ENCODE assay signal across 8 cellular contexts in the genomic region with DNA sequence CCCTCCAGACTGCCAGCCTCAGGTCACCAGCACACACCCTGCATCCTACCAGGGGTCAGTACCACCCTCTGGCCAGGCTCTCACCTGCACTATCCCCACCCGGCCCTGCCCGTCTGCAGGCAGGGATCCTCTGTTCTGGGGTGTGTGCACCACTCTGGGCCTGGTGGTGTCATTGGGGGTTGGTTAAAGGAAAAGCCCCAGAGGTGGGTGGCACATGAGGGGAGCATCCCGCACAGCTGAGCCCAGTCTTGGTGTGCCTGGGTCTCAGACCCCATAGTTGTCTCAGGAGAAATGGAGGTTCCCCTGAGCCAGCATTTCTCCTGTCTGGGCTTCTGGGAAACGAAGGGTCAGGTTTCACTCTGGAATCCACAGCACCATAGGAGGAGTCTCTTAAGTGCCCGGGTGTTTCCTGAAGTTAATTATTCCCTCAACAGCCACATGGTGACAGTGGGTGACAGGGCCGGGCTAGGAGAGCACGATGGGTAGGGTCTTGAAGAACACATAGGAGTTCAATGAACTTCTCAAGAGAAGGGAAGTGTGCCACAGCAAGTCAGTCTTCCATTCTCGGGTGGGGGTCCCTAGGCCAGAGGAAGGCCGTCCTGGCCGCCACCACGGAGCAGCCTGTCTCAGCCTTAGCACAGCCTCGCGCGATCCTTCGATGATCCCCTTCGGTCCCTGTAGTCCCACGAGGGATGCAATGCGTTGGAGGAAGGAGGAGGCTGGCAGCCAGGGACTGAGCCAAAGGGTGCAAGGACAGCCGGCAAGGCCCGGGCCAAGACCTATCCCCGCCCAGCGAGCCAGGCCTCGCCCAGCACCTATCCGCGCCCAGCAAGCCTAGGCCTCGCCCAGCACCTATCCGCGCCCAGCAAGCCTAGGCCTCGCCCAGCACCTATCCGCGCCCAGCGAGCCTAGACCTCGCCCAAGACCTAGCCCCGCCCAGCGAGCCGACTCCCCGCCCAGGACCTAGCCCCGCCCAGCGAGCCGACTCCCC. TPM values are rescaled to one million over a fixed set of nuclear protein-coding genes. Genes with fewer than 3 reads are reported as not detected.
DNase-seq lines count a peak whose midpoint lies in the region; ATAC-seq and TF ChIP-seq lines count a peak whose summit lies in the region.

No MANE protein-coding gene starts in this region.

- peaks cover 17% of the 10 kb centered on the region for H3K4me1 Mint-ChIP-seq in glutamatergic neuron (ENCODE audit: low read depth, unreplicated experiment)
- peaks cover 42% of the 10 kb centered on the region for H3K4me1 Mint-ChIP-seq in osteocyte (ENCODE audit: unreplicated experiment)

- H3K36me3 Mint-ChIP-seq in glutamatergic neuron (ENCODE audit: unreplicated experiment) (no peaks in the 10 kb centered on the region), osteocyte (ENCODE audit: unreplicated experiment) (peaks cover 33% of the 10 kb centered on the region)

- H3K4me3 Mint-ChIP-seq in glutamatergic neuron (ENCODE audit: unreplicated experiment): no peak overlapping the region
- peak overlapping the region; percentile 40 for H3K4me3 Mint-ChIP-seq in osteocyte (ENCODE audit: unreplicated experiment)

- H3K27ac ChIP-seq in thymus (ENCODE audit: low read depth): peak overlapping the region; percentile 42

- H3K9me3 ChIP-seq in thymus (ENCODE audit: control insufficient read depth): peaks cover 1% of the 10 kb centered on the region

- H3K27ac Mint-ChIP-seq in glutamatergic neuron (ENCODE audit: unreplicated experiment): no peak overlapping the region
- peak overlapping the region; percentile 82 for H3K27ac Mint-ChIP-seq in osteocyte (ENCODE audit: unreplicated experiment)

- no peak for TF ChIP-seq CTCF in glutamatergic neuron (IDR thresholded peaks at IDR 0.05; ENCODE audit: partially characterized antibody, unreplicated experiment)
- peak; percentile 28 for TF ChIP-seq CTCF in osteocyte (IDR thresholded peaks at IDR 0.05)

- H3K9me3 Mint-ChIP-seq in glutamatergic neuron (ENCODE audit: unreplicated experiment): peaks cover 6% of the 10 kb centered on the region
- H3K9me3 Mint-ChIP-seq in osteocyte (ENCODE audit: unreplicated experiment): no peaks in the 10 kb centered on the region

- H3K4me3 ChIP-seq in thymus (ENCODE audit: low read length): no peak overlapping the region

- peaks cover 31% of the 10 kb centered on the region for H3K36me3 ChIP-seq in thymus (ENCODE audit: control insufficient read depth, insufficient read depth)

- peaks cover 11% of the 10 kb centered on the region for H3K27me3 Mint-ChIP-seq in glutamatergic neuron (ENCODE audit: unreplicated experiment)
- no peaks in the 10 kb centered on the region for H3K27me3 Mint-ChIP-seq in osteocyte (ENCODE audit: unreplicated experiment)

- ATAC-seq in HG03175 (IDR thresholded peaks at IDR 0.05; ENCODE audit: unreplicated experiment): peak; percentile 28

- peaks cover 2% of the 10 kb centered on the region for H3K27me3 ChIP-seq in thymus (ENCODE audit: control insufficient read depth, insufficient read depth)

- in situ Hi-C loops in Caki2 (cut with HindIII; ENCODE audit: low pct_unique_long_range_greater_than_20kb, low sequenced_read_pairs): no loop called here

- peak; percentile 74 for DNase-seq in Caki2 (ENCODE audit: low read depth)
- peak; percentile 81 for DNase-seq in RPMI8226
- DNase-seq in activated gamma-delta T cell treated with Interleukin-2 at 50 U/mL for 16 hours: peak; percentile 49
- DNase-seq in glutamatergic neuron: peak; percentile 78
- peak; percentile 91 for DNase-seq in osteocyte (ENCODE audit: extremely low spot score, unreplicated experiment)
- DNase-seq in DMS79 (lab: John Stamatoyannopoulos, UW): no peak

- 72% methylated on average over 40 of the region's 40 CpGs for WGBS in thymus

- H3K4me1 ChIP-seq in thymus (ENCODE audit: control insufficient read depth, insufficient read depth, low read length): peaks cover 11% of the 10 kb centered on the region

RNA-seq across cellular contexts. Expression of a gene that starts 1.1 kb away (rescaled TPM):
- total RNA-seq in Caki2 (2014; rRNA removed; shearing (Covaris generic); ENCODE audit: low replicate concordance): 24.0 and 41.2 TPM in 2 replicates
- total RNA-seq in glutamatergic neuron (ENCODE audit: unreplicated experiment): 67.7 TPM
- 54.5 and 70.1 TPM in 2 replicates for total RNA-seq in osteocyte
- 16.1 TPM for polyA plus RNA-seq in thymus

RNA-seq across cellular contexts. Expression of a gene that starts 39.2 kb away (rescaled TPM):
- total RNA-seq in Caki2 (2014; rRNA removed; shearing (Covaris generic); ENCODE audit: low replicate concordance): 226 and 281 TPM in 2 replicates
- total RNA-seq in glutamatergic neuron (ENCODE audit: unreplicated experiment) (302 TPM), osteocyte (547 and 557 TPM in 2 replicates)
- 189 TPM for polyA plus RNA-seq in thymus

RNA-seq across cellular contexts. Expression of a gene that starts 39.5 kb away (rescaled TPM):
- 267 and 279 TPM in 2 replicates for total RNA-seq in Caki2 (2014; rRNA removed; shearing (Covaris generic); ENCODE audit: low replicate concordance)
- 216 TPM for total RNA-seq in glutamatergic neuron (ENCODE audit: unreplicated experiment)
- total RNA-seq in osteocyte: 839 and 856 TPM in 2 replicates
- polyA plus RNA-seq in thymus: 85.1 TPM
